ENCODE assay signal across 1 cellular context in the genomic region with DNA sequence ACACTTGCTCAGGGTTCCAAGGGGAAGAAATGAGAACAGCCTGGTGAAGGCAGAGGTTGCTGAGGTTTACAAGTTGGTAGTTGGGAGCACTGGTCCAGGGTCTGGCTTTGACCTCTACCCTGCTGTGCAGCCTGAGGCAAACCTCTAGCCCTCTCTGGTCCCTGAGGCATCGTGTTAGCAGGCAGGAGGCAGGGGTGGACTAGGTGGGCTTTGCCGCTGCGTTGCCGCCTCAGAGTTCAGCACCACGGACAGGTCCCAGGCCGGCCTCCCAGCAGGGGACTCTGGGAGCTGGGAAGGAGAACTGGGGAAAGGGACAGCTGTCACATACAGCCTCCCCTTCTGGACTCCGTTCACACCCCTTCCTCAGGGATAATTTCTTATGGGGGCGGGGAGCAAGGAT.
TF ChIP-seq lines count a peak whose summit lies in the region.

No MANE protein-coding gene starts in this region.

TF ChIP-seq in neural cell, 6 proteins besides CTCF, POLR2A, EP300 and RAD21 (continued from another document):
- no peak for TF ChIP-seq EZH2 (IDR thresholded peaks at IDR 0.05; ENCODE audit: borderline replicate concordance, insufficient read depth, low read length, poor library complexity, severe bottlenecking)
- no peak for TF ChIP-seq POLR2AphosphoS5 (IDR thresholded peaks at IDR 0.05)
